8 cellular contexts compared by ENCODE assay signal in genomic region chr17:19306160-19307111, GRCh38. TPM values are rescaled to one million over a fixed set of nuclear protein-coding genes. Genes with fewer than 3 reads are reported as not detected.
DNase-seq lines count a peak whose midpoint lies in the region; ATAC-seq, FAIRE-seq and TF ChIP-seq lines count a peak whose summit lies in the region.

No MANE protein-coding gene starts in this region.

- DNase-seq in GM13977 (ENCODE audit: low spot score) (peak; percentile 75), urothelium cell line (ENCODE audit: low spot score) (no peak), prostate gland (ENCODE audit: low spot score) (no peak), NCI-H82 (lab: John Stamatoyannopoulos, UW) (no peak)
- peak; percentile 3 to 4 for DNase-seq in stimulated activated CD4-positive, alpha-beta T cell treated with anti-CD3 and anti-CD28 coated beads, Interleukin-15, amount 100 ng/mL, for 48 hours (ENCODE audit: low read depth in 2 of 2)

- no peak for TF ChIP-seq POLR2A in prostate gland (IDR thresholded peaks at IDR 0.05)

- TF ChIP-seq CTCF in GM13977 (IDR thresholded peaks at IDR 0.05; ENCODE audit: extremely low read depth, insufficient read depth, missing control alignments) = no peak
- TF ChIP-seq CTCF in prostate gland (IDR thresholded peaks at IDR 0.05) = no peak

- peaks cover 36% of the 10 kb centered on the region for H3K27me3 Mint-ChIP-seq in activated naive CD8-positive, alpha-beta T cell

- H3K27ac Mint-ChIP-seq in activated naive CD8-positive, alpha-beta T cell = no peak overlapping the region

- H3K36me3 ChIP-seq in KOPT-K1 (ENCODE audit: insufficient read depth, low read length) (no peaks in the 10 kb centered on the region), prostate gland (no peaks in the 10 kb centered on the region)

- intact Hi-C loops in prostate gland (cut with DNase I) = no loop called here

- H3K4me3 ChIP-seq in prostate gland = no peak overlapping the region

- no peaks in the 10 kb centered on the region for H3K9me3 Mint-ChIP-seq in activated naive CD8-positive, alpha-beta T cell (ENCODE audit: low read depth)

- in situ Hi-C loops in GM13977 (cut with MboI; ENCODE audit: low pct_unique_long_range_greater_than_20kb, low sequenced_read_pairs, unreplicated experiment) = no loop called here

- FAIRE-seq in urothelium cell line (lab: Jason Lieb, UNC) = no peak

- H3K27me3 ChIP-seq in prostate gland (replicated peaks; ENCODE audit: insufficient read depth) = no peaks in the 10 kb centered on the region

- H3K36me3 Mint-ChIP-seq in activated naive CD8-positive, alpha-beta T cell = peaks cover 5% of the 10 kb centered on the region

- H3K9me3 ChIP-seq in KOPT-K1 (ENCODE audit: insufficient read depth, low read length, poor library complexity, severe bottlenecking) = no peaks in the 10 kb centered on the region
- H3K9me3 ChIP-seq in prostate gland = no peaks in the 10 kb centered on the region

- H3K4me1 Mint-ChIP-seq in activated naive CD8-positive, alpha-beta T cell (ENCODE audit: low read depth) = peaks cover 24% of the 10 kb centered on the region

- WGBS in prostate gland = 61% methylated on average over 10 of the region's 10 CpGs

- no peaks in the 10 kb centered on the region for H3K4me1 ChIP-seq in prostate gland (replicated peaks)

- peak overlapping the region; percentile 35 for H3K4me3 Mint-ChIP-seq in activated naive CD8-positive, alpha-beta T cell

- ATAC-seq in GM21529 (IDR thresholded peaks at IDR 0.05; ENCODE audit: unreplicated experiment) = peak; percentile 87

- H3K27ac ChIP-seq in KOPT-K1 (ENCODE audit: low read depth, low read length, poor library complexity, severe bottlenecking) (peak overlapping the region; percentile 8), prostate gland (no peak overlapping the region)

RNA-seq across cellular contexts. Expression of gene B9D1, which starts 56.1 kb away (rescaled TPM):
- total RNA-seq in prostate gland = 10 to 100 TPM; 15.7 to 28.8 TPM

Comparison
In these comparisons a context has a peak if more than half of its experiments do, and no peak if none do; other contexts are left out.
1. DNase-seq: peak in GM13977 (single experiment) and stimulated activated CD4-positive, alpha-beta T cell treated with anti-CD3 and anti-CD28 coated beads, Interleukin-15, amount 100 ng/mL, for 48 hours (2 of 2); none in urothelium cell line (single experiment), prostate gland (single experiment) and NCI-H82 (single experiment).